In genomic region chr4:85751907-85752306, GRCh38 we compare ENCODE assay signal across 30 cellular contexts.
"Had no signal": no experiment of that assay in that cellular context is flagged by ENCODE, and none has a peak within 500 bp of the region (broad histone marks: within the 10 kb centered on the region; RNA-seq: fewer than 3 reads in every experiment).

No MANE protein-coding gene starts in this region.

- H3K4me1 ChIP-seq: adrenal gland, gastrocnemius medialis, upper lobe of left lung, vagina had no signal

- H3K27me3 ChIP-seq: adrenal gland, gastrocnemius medialis, neutrophil, upper lobe of left lung, vagina had no signal

- H3K4me3 ChIP-seq: adrenal gland, gastrocnemius medialis, left ventricle myocardium inferior, lung, skin epidermis, thoracic aorta, upper lobe of left lung, vagina had no signal

- ATAC-seq: activated CD4-positive, CD25-positive, alpha-beta regulatory T cell treated with anti-CD3 and anti-CD28 coated beads, Interleukin-2, amount 50 U/mL, for 24 hours; gastrocnemius medialis; sciatic nerve; stimulated activated naive CD8-positive, alpha-beta T cell treated with anti-CD3 and anti-CD28 coated beads, Interleukin-15, Interleukin-2, amounts not matched to agents 100 U/mL and 50 U/mL, for 24 hours; T-helper 17 cell had no signal

- H3K27ac ChIP-seq: adrenal gland, epithelial cell of prostate, gastrocnemius medialis, left ventricle myocardium inferior, neutrophil, thoracic aorta, upper lobe of left lung, vagina, WERI-Rb-1 had no signal

- FAIRE-seq: islet of Langerhans had no signal

- H3K36me3 ChIP-seq: adrenal gland, gastrocnemius medialis, left ventricle myocardium inferior, neutrophil, thoracic aorta, upper lobe of left lung, vagina, WERI-Rb-1 had no signal

- DNase-seq: activated CD4-positive, alpha-beta T cell treated with anti-CD3 and anti-CD28 coated beads for 48 hours; activated CD4-positive, alpha-beta T cell treated with anti-CD3 and anti-CD28 coated beads, Interleukin-2, amount 50 U/mL, for 48 hours; activated CD8-positive, alpha-beta memory T cell treated with anti-CD3 and anti-CD28 coated beads for 24 hours; activated effector memory CD4-positive, alpha-beta T cell treated with Interleukin-2 at 50 U/mL for 16 hours; activated naive CD4-positive, alpha-beta T cell treated with Interleukin-2 at 50 U/mL for 16 hours; activated naive CD8-positive, alpha-beta T cell treated with anti-CD3 and anti-CD28 coated beads for 36 hours; adrenal gland; aorta; cortex of kidney; endodermal cell; gastrocnemius medialis; glutamatergic neuron; left ventricle myocardium inferior; nephron progenitor cell; stimulated activated CD4-positive, alpha-beta T cell treated with anti-CD3 and anti-CD28 coated beads, Interleukin-12 subunit alpha, Interleukin-12 subunit beta, amount 100 ng/mL, for 4 hours; stimulated activated CD4-positive, alpha-beta T cell treated with anti-CD3 and anti-CD28 coated beads, Interleukin-4, amount 100 ng/mL, for 1 hour; stimulated activated naive CD8-positive, alpha-beta T cell treated with anti-CD3 and anti-CD28 coated beads, Interleukin-15, Interleukin-2, amounts not matched to agents 100 U/mL and 50 U/mL, for 24 hours; T-helper 17 cell; T1000; upper lobe of left lung; WERI-Rb-1 had no signal
